ENCODE assay signal across 1 cellular context in genomic region chr13:37598572-37598971, GRCh38.
TF ChIP-seq lines count a peak whose summit lies in the region.

A gene with protein sequence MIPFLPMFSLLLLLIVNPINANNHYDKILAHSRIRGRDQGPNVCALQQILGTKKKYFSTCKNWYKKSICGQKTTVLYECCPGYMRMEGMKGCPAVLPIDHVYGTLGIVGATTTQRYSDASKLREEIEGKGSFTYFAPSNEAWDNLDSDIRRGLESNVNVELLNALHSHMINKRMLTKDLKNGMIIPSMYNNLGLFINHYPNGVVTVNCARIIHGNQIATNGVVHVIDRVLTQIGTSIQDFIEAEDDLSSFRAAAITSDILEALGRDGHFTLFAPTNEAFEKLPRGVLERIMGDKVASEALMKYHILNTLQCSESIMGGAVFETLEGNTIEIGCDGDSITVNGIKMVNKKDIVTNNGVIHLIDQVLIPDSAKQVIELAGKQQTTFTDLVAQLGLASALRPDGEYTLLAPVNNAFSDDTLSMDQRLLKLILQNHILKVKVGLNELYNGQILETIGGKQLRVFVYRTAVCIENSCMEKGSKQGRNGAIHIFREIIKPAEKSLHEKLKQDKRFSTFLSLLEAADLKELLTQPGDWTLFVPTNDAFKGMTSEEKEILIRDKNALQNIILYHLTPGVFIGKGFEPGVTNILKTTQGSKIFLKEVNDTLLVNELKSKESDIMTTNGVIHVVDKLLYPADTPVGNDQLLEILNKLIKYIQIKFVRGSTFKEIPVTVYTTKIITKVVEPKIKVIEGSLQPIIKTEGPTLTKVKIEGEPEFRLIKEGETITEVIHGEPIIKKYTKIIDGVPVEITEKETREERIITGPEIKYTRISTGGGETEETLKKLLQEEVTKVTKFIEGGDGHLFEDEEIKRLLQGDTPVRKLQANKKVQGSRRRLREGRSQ (minus strand): TSS chr13:37598768. CDS start chr13:37598726, 42 bp downstream.

TF ChIP-seq in H1, 55 proteins besides CTCF, POLR2A, EP300 and RAD21:
- TF ChIP-seq TAF7 (optimal IDR thresholded peaks at IDR 0.05; ENCODE audit: borderline replicate concordance, low read depth, low read length) (no peak), KDM5A (IDR thresholded peaks at IDR 0.05; ENCODE audit: low read length) (no peak), CTBP2 (IDR thresholded peaks at IDR 0.05; ENCODE audit: borderline replicate concordance, insufficient read depth, insufficient read length, low read length) (no peak), EGR1 (IDR thresholded peaks at IDR 0.05; ENCODE audit: borderline replicate concordance, low read depth, low read length) (no peak)
